Comparison of ENCODE assay signal across 13 cellular contexts in the genomic region with DNA sequence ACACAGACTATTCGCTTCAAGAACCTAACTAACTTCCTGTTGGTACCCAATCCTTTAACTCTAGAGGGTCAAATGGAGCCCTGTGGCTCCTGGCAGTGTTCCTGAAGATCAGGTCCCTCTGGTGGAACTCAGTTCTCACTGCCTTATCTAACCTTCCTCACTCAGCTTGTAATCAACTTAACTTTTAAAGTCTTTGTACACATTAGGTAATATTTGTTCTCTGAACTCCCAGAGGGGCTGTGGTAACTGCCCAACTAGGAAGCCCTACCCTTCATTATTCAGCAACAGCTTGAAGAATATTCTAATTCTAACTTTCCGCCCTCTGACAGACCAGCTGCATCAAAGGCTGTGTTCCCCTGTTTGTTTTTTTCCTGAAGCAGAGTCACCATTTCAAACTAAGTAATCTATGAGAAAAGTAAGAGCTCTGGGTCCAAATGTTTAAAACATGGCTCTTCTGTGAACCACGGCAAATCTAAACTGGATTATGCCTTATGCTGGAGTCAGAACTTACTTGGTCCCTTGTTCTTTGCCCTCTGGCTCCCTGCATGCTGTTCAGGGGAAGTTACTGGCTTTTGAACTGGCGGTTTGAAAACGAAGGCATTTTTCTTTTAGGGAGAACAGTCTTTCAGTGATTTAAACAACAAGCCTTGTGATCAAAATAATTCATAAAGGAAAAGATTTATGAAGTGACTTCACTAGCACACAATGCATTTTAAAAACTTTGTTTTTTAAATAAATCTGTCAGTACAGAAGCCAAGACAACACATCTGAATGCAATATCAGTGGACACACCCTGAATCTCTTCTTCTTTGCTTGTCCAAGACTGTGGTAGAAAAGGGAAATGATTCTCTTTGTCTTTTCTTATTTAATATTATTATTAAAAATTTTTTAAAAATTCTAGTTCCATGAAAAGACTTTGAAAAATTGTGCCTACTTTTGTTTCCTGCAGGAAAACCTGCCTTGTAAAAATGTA.
DNase-seq lines count a peak whose midpoint lies in the region; ATAC-seq and TF ChIP-seq lines count a peak whose summit lies in the region.
"Had no signal": no experiment of that assay in that cellular context is flagged by ENCODE, and none has a peak within 500 bp of the region (broad histone marks: within the 10 kb centered on the region; RNA-seq: fewer than 3 reads in every experiment).

No MANE protein-coding gene starts in this region.

- no peaks in the 10 kb centered on the region; the same call in 1 of the 2 replicates for H3K36me3 Mint-ChIP-seq in HFFc6 (ENCODE audit: low read depth)

- no peaks in the 10 kb centered on the region for H3K9me3 Mint-ChIP-seq in HFFc6

- peak overlapping the region; percentile 71 for H3K27ac Mint-ChIP-seq in HFFc6

- peak; percentile 34 for ATAC-seq in lung (ENCODE audit: insufficient read depth, low FRiP score)
- no peak for ATAC-seq in GM19023 (IDR thresholded peaks at IDR 0.05; ENCODE audit: unreplicated experiment)
- ATAC-seq in GM21786 (IDR thresholded peaks at IDR 0.05; ENCODE audit: unreplicated experiment) = no peak
- ATAC-seq in GM19455 (IDR thresholded peaks at IDR 0.05; ENCODE audit: unreplicated experiment) = no peak
- ATAC-seq: K562 had no signal

- H3K27ac ChIP-seq in ectodermal cell (ENCODE audit: insufficient read depth, low read depth, low read length, poor library complexity, severe bottlenecking) (peak overlapping the region; percentile 31), lung (ENCODE audit: low read depth in 1 of 2, low read length in 1 of 2) (peak overlapping the region; percentile 48 to 60), subcutaneous abdominal adipose tissue (ENCODE audit: low read depth, low read length) (peak overlapping the region; percentile 70)
- H3K27ac ChIP-seq: neutrophil had no signal

- WGBS in ectodermal cell, 2 experiments = 75 to 85% methylated on average over 5 of the region's 5 CpGs
- 56 to 77% methylated on average over 5 of the region's 5 CpGs for WGBS in lung, 2 donors

- peaks cover 7% of the 10 kb centered on the region for H3K4me1 ChIP-seq in ectodermal cell (ENCODE audit: control insufficient read depth, insufficient read depth, low read length)
- H3K4me1 ChIP-seq in lung (ENCODE audit: control insufficient read depth in 2 of 2, insufficient read depth in 2 of 2, low read length in 2 of 2) = peaks cover 0 to 16% of the 10 kb centered on the region in 2 donors
- peaks cover 0 to 25% (median 21%) of the 10 kb centered on the region in 5 donors for H3K4me1 ChIP-seq in subcutaneous abdominal adipose tissue (ENCODE audit: control insufficient read depth in 5 of 5, insufficient read depth in 5 of 5, low read length in 5 of 5)

- H3K4me1 Mint-ChIP-seq in HFFc6 (ENCODE audit: low read depth) = peaks cover 26% of the 10 kb centered on the region
- H3K4me1 Mint-ChIP-seq: CD8-positive, alpha-beta memory T cell had no signal

- H3K27me3 ChIP-seq in ectodermal cell (ENCODE audit: control insufficient read depth, insufficient read depth, low read length, poor library complexity, severe bottlenecking) (no peaks in the 10 kb centered on the region), lung (ENCODE audit: control insufficient read depth, insufficient read depth) (no peaks in the 10 kb centered on the region), subcutaneous abdominal adipose tissue (ENCODE audit: control insufficient read depth in 5 of 5, insufficient read depth in 4 of 5, low read length in 5 of 5) (no peaks in the 10 kb centered on the region)
- H3K27me3 ChIP-seq: neutrophil had no signal

- H3K9me3 ChIP-seq in ectodermal cell (ENCODE audit: control insufficient read depth, low read length) (no peaks in the 10 kb centered on the region), lung (ENCODE audit: control insufficient read depth in 2 of 2, insufficient read depth in 1 of 2, low read length in 1 of 2) (no peaks in the 10 kb centered on the region), subcutaneous abdominal adipose tissue (ENCODE audit: control insufficient read depth in 5 of 5, low read length in 5 of 5) (peaks cover 0 to 5% (median 0%) of the 10 kb centered on the region in 5 donors)
- H3K9me3 ChIP-seq: neutrophil had no signal

- peak overlapping the region in 3 of 5 donors; percentile 27 to 37 (median 32) for H3K9ac ChIP-seq in subcutaneous abdominal adipose tissue (ENCODE audit: low read length in 5 of 5)

- H3K4me3 ChIP-seq in ectodermal cell (ENCODE audit: insufficient read depth, low read depth, low read length) (no peak overlapping the region), lung (no peak overlapping the region), subcutaneous abdominal adipose tissue (ENCODE audit: low read depth in 1 of 5, low read length in 5 of 5) (peak overlapping the region in 2 of 5 donors; percentile 34 to 37)
- H3K4me3 ChIP-seq: K562 had no signal

- no peaks in the 10 kb centered on the region for H3K27me3 Mint-ChIP-seq in HFFc6 (ENCODE audit: insufficient read depth)
- H3K27me3 Mint-ChIP-seq: CD8-positive, alpha-beta memory T cell had no signal

- TF ChIP-seq CTCF in HFFc6 (IDR thresholded peaks at IDR 0.05) (peak; percentile 27; the same call in 1 of the 2 replicates), lung (IDR thresholded peaks at IDR 0.05; ENCODE audit: control extremely low read depth, extremely low read depth) (no peak)

- no peak for DNase-seq in HFFc6
- peak; percentile 33 for DNase-seq in lung (ENCODE audit: low spot score)
- DNase-seq in germinal center (ENCODE audit: low spot score) = no peak
- DNase-seq: activated CD8-positive, alpha-beta memory T cell treated with anti-CD3 and anti-CD28 coated beads for 24 hours; CD8-positive, alpha-beta memory T cell; NCI-H226 had no signal

- H3K36me3 ChIP-seq in ectodermal cell (ENCODE audit: control insufficient read depth, insufficient read depth, low read length) (no peaks in the 10 kb centered on the region), lung (ENCODE audit: control insufficient read depth in 2 of 2, insufficient read depth in 2 of 2, low read length in 2 of 2) (no peaks in the 10 kb centered on the region), subcutaneous abdominal adipose tissue (ENCODE audit: control insufficient read depth in 5 of 5, insufficient read depth in 5 of 5, low read length in 5 of 5) (no peaks in the 10 kb centered on the region)
- H3K36me3 ChIP-seq: neutrophil had no signal

- H3K4me3 Mint-ChIP-seq in HFFc6 = peak overlapping the region; percentile 66; the same call in 1 of the 2 replicates
- H3K4me3 Mint-ChIP-seq: CD8-positive, alpha-beta memory T cell had no signal
